In genomic region chr6:35438378-35438777, GRCh38 we compare ENCODE assay signal across 9 cellular contexts. TPM values are rescaled to one million over a fixed set of nuclear protein-coding genes. Genes with fewer than 3 reads are reported as not detected.
"Had no signal": no experiment of that assay in that cellular context is flagged by ENCODE, and none has a peak within 500 bp of the region (broad histone marks: within the 10 kb centered on the region; RNA-seq: fewer than 3 reads in every experiment).

No MANE protein-coding gene starts in this region.

- H3K9me3 Mint-ChIP-seq: GM23338, H9, HFFc6, IgD-negative memory B cell had no signal

- H2AFZ ChIP-seq: GM23338 had no signal

- H3K4me1 Mint-ChIP-seq: IgD-negative memory B cell had no signal

- H3K4me3 ChIP-seq: GM23338 had no signal

- H3K4me2 ChIP-seq: GM23338 had no signal

- H3K4me3 Mint-ChIP-seq: GM23338, H9, HFFc6, IgD-negative memory B cell had no signal

- DNase-seq: H9, HCEC 1CT, HFFc6, KG1 had no signal

- H3K36me3 Mint-ChIP-seq: IgD-negative memory B cell had no signal

- H3K27ac ChIP-seq: HL-60 had no signal

- FAIRE-seq: H1, H54 had no signal

- H3K27me3 Mint-ChIP-seq: IgD-negative memory B cell had no signal

- H3K27ac Mint-ChIP-seq: GM23338, H9, HFFc6, IgD-negative memory B cell had no signal

- ATAC-seq: GM23338 had no signal

RNA-seq across cellular contexts. Expression of gene TEAD3, which starts 58.5 kb away (rescaled TPM):
- polyA plus RNA-seq: IgD-negative memory B cell had no signal
